Comparison of ENCODE assay signal across 14 cellular contexts in the genomic region with DNA sequence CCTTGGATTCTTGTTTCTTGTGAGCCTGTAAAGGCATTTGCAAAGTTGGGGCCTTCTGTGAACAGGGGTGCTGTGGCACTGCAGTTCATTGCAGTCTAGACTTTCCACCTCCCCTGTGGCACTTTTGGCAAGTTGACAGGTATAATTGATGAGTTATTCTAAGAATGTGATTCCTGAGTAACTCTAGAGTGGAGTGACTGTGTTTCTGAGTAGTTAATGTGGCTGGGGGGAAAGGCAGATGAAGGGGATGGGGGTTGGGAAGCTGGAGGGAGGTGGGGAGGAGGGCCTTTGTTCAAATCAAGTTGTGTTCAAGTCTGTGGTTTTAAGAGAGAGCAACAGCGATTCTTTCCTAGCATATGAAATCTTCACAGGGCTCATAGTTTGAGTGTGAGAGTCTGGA. TPM values are rescaled to one million over a fixed set of nuclear protein-coding genes. Genes with fewer than 3 reads are reported as not detected.
DNase-seq lines count a peak whose midpoint lies in the region; TF ChIP-seq lines count a peak whose summit lies in the region.
"Had no signal": no experiment of that assay in that cellular context is flagged by ENCODE, and none has a peak within 500 bp of the region (broad histone marks: within the 10 kb centered on the region; RNA-seq: fewer than 3 reads in every experiment).

No MANE protein-coding gene starts in this region.

- no peaks in the 10 kb centered on the region for H3K79me2 ChIP-seq in MM.1S (ENCODE audit: low read length)

- peaks cover 21% of the 10 kb centered on the region for H3K4me1 ChIP-seq in prostate gland (replicated peaks)
- H3K4me1 ChIP-seq in MM.1S (ENCODE audit: low read length), result no peaks in the 10 kb centered on the region

- H4K20me1 ChIP-seq in MM.1S (ENCODE audit: insufficient read depth, low read length), result no peaks in the 10 kb centered on the region

- no peak for TF ChIP-seq POLR2A in prostate gland (IDR thresholded peaks at IDR 0.05)

- H3K27me3 ChIP-seq in prostate gland (replicated peaks; ENCODE audit: insufficient read depth), result no peaks in the 10 kb centered on the region
- no peaks in the 10 kb centered on the region for H3K27me3 ChIP-seq in MM.1S (replicated peaks; ENCODE audit: insufficient read depth, low read length)

- no peak overlapping the region for H3K4me2 ChIP-seq in MM.1S (ENCODE audit: low read depth, low read length)

- H3K9me3 ChIP-seq in prostate gland (no peaks in the 10 kb centered on the region), MM.1S (replicated peaks; ENCODE audit: insufficient read depth, low read length) (no peaks in the 10 kb centered on the region)

- CTCF ChIA-PET in RWPE1 (lab: Yijun Ruan, JAX) (no interaction called here), GM10248 (lab: Yijun Ruan, JAX) (interaction anchor here (1.5 kb wide), 1 partner anchor 10 kb away, joined by 3 read pairs; no protein-coding TSS in a partner anchor)

- no peaks in the 10 kb centered on the region for H3K36me3 ChIP-seq in prostate gland
- H3K36me3 ChIP-seq in MM.1S (replicated peaks; ENCODE audit: insufficient read depth, low read length), result no peaks in the 10 kb centered on the region

- peak; percentile 82 for DNase-seq in ELF-1 (ENCODE audit: low read depth, low spot score)
- peak; percentile 38 for DNase-seq in RWPE1 (ENCODE audit: low spot score)
- peak; percentile 59 for DNase-seq in fibroblast of peridontal ligament (ENCODE audit: extremely low read depth)
- no peak for DNase-seq in prostate gland (ENCODE audit: low spot score)
- no peak for DNase-seq in NOMO-1 treated with DMSO at 0.1 percent for 48 hours (lab: John Stamatoyannopoulos, UW; ENCODE audit: unreplicated experiment)
- DNase-seq in GM10248 (ENCODE audit: extremely low spot score), result no peak
- no peak for DNase-seq in MM.1S
- no peak for DNase-seq in NCI-H1092 treated with DMSO at 0.1 percent for 48 hours (lab: John Stamatoyannopoulos, UW)
- DNase-seq: activated CD4-positive, CD25-positive, alpha-beta regulatory T cell treated with anti-CD3 and anti-CD28 coated beads, Interleukin-2, amount 50 U/mL, for 72 hours; CD4-positive, CD25-positive, alpha-beta regulatory T cell; HCEC 1CT; left ventricle myocardium superior; NCI-H510A had no signal

- WGBS in prostate gland, result 53% methylated on average over 1 of the region's 1 CpG

- H3K27ac ChIP-seq in RWPE1 (no peak overlapping the region), prostate gland (peak overlapping the region; percentile 14 to 86), MM.1S (ENCODE audit: low read length) (no peak overlapping the region)

- no peak overlapping the region for H2AFZ ChIP-seq in MM.1S (ENCODE audit: low read length)

- H3K9ac ChIP-seq in MM.1S (ENCODE audit: low read length), result no peak overlapping the region

- POLR2A ChIA-PET in RWPE1 (lab: Yijun Ruan, JAX; ENCODE audit: low non-redundant PET) (no interaction called here), GM10248 (lab: Yijun Ruan, JAX) (no interaction called here)

- intact Hi-C loops in prostate gland (cut with DNase I), result no loop called here

- no peaks in the 10 kb centered on the region for H3F3A ChIP-seq in MM.1S (ENCODE audit: insufficient read depth, low read length)

- no peak for TF ChIP-seq CTCF in RWPE1 (conservative IDR thresholded peaks at IDR 0.05; ENCODE audit: low read depth)
- no peak for TF ChIP-seq CTCF in prostate gland (IDR thresholded peaks at IDR 0.05)
- no peak for TF ChIP-seq CTCF in GM10248 (IDR thresholded peaks at IDR 0.05; ENCODE audit: control extremely low read depth, extremely low read depth, low read depth, missing control alignments)
- TF ChIP-seq CTCF in MM.1S (IDR thresholded peaks at IDR 0.05; ENCODE audit: low read length), result no peak

- H3K4me3 ChIP-seq in prostate gland, result no peak overlapping the region
- H3K4me3 ChIP-seq in MM.1S (ENCODE audit: low read length), result no peak overlapping the region

- no peaks in the 10 kb centered on the region for H3K9me2 ChIP-seq in MM.1S (replicated peaks; ENCODE audit: insufficient read depth, low read length)

RNA-seq across cellular contexts. Expression of a gene that starts 32.9 kb away (rescaled TPM):
- 10 to 100 TPM; 50.2 to 60.4 TPM for total RNA-seq in prostate gland
- total RNA-seq: activated T-helper 1 cell treated with anti-CD3 and anti-CD28 coated beads, Interleukin-12 subunit alpha, Interleukin-12 subunit beta, Interleukin-2, Interleukin-4 antibody, amounts not matched to agents 30 ng/mL and 10 ng/mL and 1 ng/mL, durations not matched to agents 14 hours and 24 hours and 36 hours had no signal

Comparison
In these comparisons a context has a peak if more than half of its experiments do, and no peak if none do; other contexts are left out.
1. DNase-seq: peak in ELF-1 (single experiment), RWPE1 (single experiment) and fibroblast of peridontal ligament (single experiment); none in prostate gland (single experiment), NOMO-1 treated with DMSO at 0.1 percent for 48 hours (single experiment), GM10248 (single experiment), MM.1S (single experiment) and NCI-H1092 treated with DMSO at 0.1 percent for 48 hours (single experiment).
2. H3K27ac ChIP-seq: peak in prostate gland (2 of 2); none in RWPE1 (single experiment) and MM.1S (single experiment).